ENCODE assay signal across 11 cellular contexts in genomic region chr1:12447301-12447700, GRCh38.
A peak's percentile ranks its signal among the peaks of the same experiment; 100 is the strongest.
DNase-seq lines count a peak whose midpoint lies in the region; ATAC-seq and TF ChIP-seq lines count a peak whose summit lies in the region.
"Had no signal": no experiment of that assay in that cellular context is flagged by ENCODE, and none has a peak within 500 bp of the region (broad histone marks: within the 10 kb centered on the region; RNA-seq: fewer than 3 reads in every experiment).

No MANE protein-coding gene starts in this region.

- H2BK5ac ChIP-seq in IMR-90 (ENCODE audit: low read depth, low read length, poor library complexity, severe bottlenecking) (peak overlapping the region; percentile 95), mesenchymal stem cell (ENCODE audit: low read depth, low read length, poor library complexity, severe bottlenecking) (no peak overlapping the region)

- H4K91ac ChIP-seq in IMR-90 (ENCODE audit: insufficient read depth, low read depth, low read length) (no peak overlapping the region), mesenchymal stem cell (ENCODE audit: low read length) (no peak overlapping the region)

- H2BK12ac ChIP-seq in mesenchymal stem cell (ENCODE audit: low read length in 2 of 2) = no peak overlapping the region

- no peak overlapping the region for H3K4ac ChIP-seq in IMR-90 (ENCODE audit: low read depth, low read length)
- no peak overlapping the region for H3K4ac ChIP-seq in mesenchymal stem cell (ENCODE audit: low read depth in 1 of 2, low read length in 2 of 2)

- TF ChIP-seq EP300 in tibial nerve (IDR thresholded peaks at IDR 0.05) = no peak

- H4K20me1 ChIP-seq in IMR-90 (ENCODE audit: insufficient read depth, low read length) (no peaks in the 10 kb centered on the region), mammary epithelial cell (ENCODE audit: insufficient read depth, low read length) (no peaks in the 10 kb centered on the region)

- BruUV-seq in IMR-90 (replicated peaks; lab: Mats Ljungman, UMichigan) = no TSS peak
- BruUV-seq in mammary epithelial cell (replicated peaks; lab: Mats Ljungman, UMichigan) = no TSS peak

- H4K8ac ChIP-seq in IMR-90 (ENCODE audit: low read depth in 2 of 2, low read length in 2 of 2) (peak overlapping the region in 1 of 2 experiments; percentile 49; a peak in 1 of 4 replicates), mesenchymal stem cell (ENCODE audit: low read length) (no peak overlapping the region)

- H2BK20ac ChIP-seq in IMR-90 (ENCODE audit: low read depth, low read length) = peak overlapping the region; percentile 86; the same call in 1 of the 2 replicates

- H2BK15ac ChIP-seq in IMR-90 (ENCODE audit: low read depth, low read length) = no peak overlapping the region
- no peak overlapping the region for H2BK15ac ChIP-seq in mesenchymal stem cell (ENCODE audit: low read depth, poor library complexity, severe bottlenecking)

- POLR2A ChIA-PET in IMR-90 (lab: Charles Lee; ENCODE audit: unreplicated experiment) = no interaction called here

- H3K18ac ChIP-seq in IMR-90 (ENCODE audit: low read depth, low read length) (peak overlapping the region; percentile 58), mesenchymal stem cell (ENCODE audit: low read depth in 1 of 2, low read length in 2 of 2) (no peak overlapping the region)

- H3K23ac ChIP-seq in IMR-90 (ENCODE audit: low read depth, low read length) (peak overlapping the region; percentile 80; the same call in 1 of the 2 replicates), mesenchymal stem cell (ENCODE audit: low read length in 2 of 2) (no peak overlapping the region)

- peak overlapping the region; percentile 81; the same call in 1 of the 2 replicates for H4K5ac ChIP-seq in IMR-90 (ENCODE audit: low read depth, low read length)

- intact Hi-C loops in IMR-90 (cut with micrococcal nuclease) (no loop called here), mammary epithelial cell (cut with micrococcal nuclease) (no loop called here), colonic mucosa (cut with DNase I) (no loop called here)

- in situ Hi-C loops in IMR-90 (cut with MboI; ENCODE audit: low sequenced_read_pairs) (no loop called here), mammary epithelial cell (cut with MboI; ENCODE audit: low sequenced_read_pairs in 2 of 2) (no loop called here)

- no peak overlapping the region for H3K14ac ChIP-seq in IMR-90 (replicated peaks; ENCODE audit: low read depth, low read length)
- no peak overlapping the region for H3K14ac ChIP-seq in mesenchymal stem cell (ENCODE audit: low read length in 2 of 2)

- H3K79me1 ChIP-seq in IMR-90 (ENCODE audit: low read depth in 1 of 2, low read length in 2 of 2) = peaks cover 5 to 20% of the 10 kb centered on the region in 2 experiments; a peak in 2 of 4 replicates
- no peaks in the 10 kb centered on the region for H3K79me1 ChIP-seq in mesenchymal stem cell (replicated peaks; ENCODE audit: low read length, poor library complexity, severe bottlenecking)

- H3K36me3 ChIP-seq in IMR-90 (ENCODE audit: control insufficient read depth, insufficient read depth, low read length) (peaks cover 2% of the 10 kb centered on the region; the same call in 1 of the 2 replicates), mammary epithelial cell (ENCODE audit: insufficient read depth, low read length) (peaks cover 2% of the 10 kb centered on the region), mesenchymal stem cell (ENCODE audit: control insufficient read depth in 1 of 2, insufficient read depth in 2 of 2, low read depth in 1 of 2, low read length in 2 of 2) (peaks cover 5 to 22% of the 10 kb centered on the region in 2 experiments), tibial nerve (no peaks in the 10 kb centered on the region), colonic mucosa (no peaks in the 10 kb centered on the region)

- no peak for TF ChIP-seq POLR2A in IMR-90 (IDR thresholded peaks at IDR 0.05; ENCODE audit: low read depth, low read length)
- no peak for TF ChIP-seq POLR2A in tibial nerve (IDR thresholded peaks at IDR 0.05)

- H3K56ac ChIP-seq in IMR-90 (ENCODE audit: extremely low read depth, insufficient read depth, low read length) = no peak overlapping the region; the same call in 1 of the 2 replicates

- WGBS in IMR-90 (ENCODE audit: extremely low coverage in 2 of 2, insufficient read length in 1 of 2), 2 experiments = no CpG with 5 or more reads among the region's 3 CpGs
- 29% methylated on average over 3 of the region's 3 CpGs for WGBS in mammary epithelial cell (ENCODE audit: low coverage, missing lambda C conversion rate)
- 94% methylated on average over 1 of the region's 3 CpGs for WGBS in mesenchymal stem cell
- WGBS in tibial nerve, 2 donors = 19 to 25% methylated on average over 3 of the region's 3 CpGs

- H3K4me1 ChIP-seq in IMR-90 (ENCODE audit: control insufficient read depth, insufficient read depth, low read length) = peaks cover 22% of the 10 kb centered on the region
- peaks cover 26% of the 10 kb centered on the region for H3K4me1 ChIP-seq in mammary epithelial cell (ENCODE audit: insufficient read depth, low read length)
- H3K4me1 ChIP-seq in mesenchymal stem cell (ENCODE audit: control insufficient read depth, insufficient read depth, low read depth, low read length) = peaks cover 1% of the 10 kb centered on the region
- H3K4me1 ChIP-seq in tibial nerve = peaks cover 7 to 77% (median 50%) of the 10 kb centered on the region in 4 donors
- peaks cover 4% of the 10 kb centered on the region for H3K4me1 ChIP-seq in colonic mucosa

- H2BK120ac ChIP-seq in IMR-90 (ENCODE audit: low read depth, low read length) = peak overlapping the region; percentile 85
- no peak overlapping the region for H2BK120ac ChIP-seq in mesenchymal stem cell (ENCODE audit: low read depth, low read length)

- H3K27me3 ChIP-seq in IMR-90 (ENCODE audit: control insufficient read depth, insufficient read depth, low read length) = no peaks in the 10 kb centered on the region
- H3K27me3 ChIP-seq in mammary epithelial cell (ENCODE audit: insufficient read depth, low read length) = no peaks in the 10 kb centered on the region
- no peaks in the 10 kb centered on the region for H3K27me3 ChIP-seq in mesenchymal stem cell (ENCODE audit: control insufficient read depth in 1 of 2, insufficient read depth in 1 of 2, low read length in 2 of 2)
- no peaks in the 10 kb centered on the region for H3K27me3 ChIP-seq in tibial nerve
- no peaks in the 10 kb centered on the region for H3K27me3 ChIP-seq in colonic mucosa

- dilution Hi-C loops in IMR-90 (cut with HindIII; ENCODE audit: low sequenced_read_pairs, unreplicated experiment) (no loop called here), mammary epithelial cell (cut with HindIII; ENCODE audit: low sequenced_read_pairs) (no loop called here)

- H2AK9ac ChIP-seq in IMR-90 (replicated peaks; ENCODE audit: low read depth, low read length, poor library complexity) = no peak overlapping the region

- H3K9me3 ChIP-seq in IMR-90 (ENCODE audit: control insufficient read depth, insufficient read depth, low read length) (no peaks in the 10 kb centered on the region), mammary epithelial cell (replicated peaks; ENCODE audit: insufficient read depth, low read length) (no peaks in the 10 kb centered on the region), mesenchymal stem cell (ENCODE audit: control insufficient read depth, low read length) (no peaks in the 10 kb centered on the region), tibial nerve (no peaks in the 10 kb centered on the region), colonic mucosa (no peaks in the 10 kb centered on the region)

- ATAC-seq in IMR-90 (ENCODE audit: low read depth) (peak; percentile 38), HG03108 (IDR thresholded peaks at IDR 0.05; ENCODE audit: unreplicated experiment) (no peak)
- ATAC-seq: left colon had no signal

- H3K9ac ChIP-seq in IMR-90 (ENCODE audit: low read depth, low read length) = no peak overlapping the region
- H3K9ac ChIP-seq in mammary epithelial cell (ENCODE audit: insufficient read depth, low read length) = no peak overlapping the region
- peak overlapping the region; percentile 86 for H3K9ac ChIP-seq in mesenchymal stem cell (ENCODE audit: low read length)
- H3K9ac ChIP-seq in colonic mucosa (ENCODE audit: low read depth in 2 of 2, low read length in 2 of 2) = no peak overlapping the region

- no peak overlapping the region for H2AFZ ChIP-seq in IMR-90 (replicated peaks; ENCODE audit: low read length, poor library complexity)
- H2AFZ ChIP-seq in mammary epithelial cell (ENCODE audit: low read depth, low read length) = no peak overlapping the region
- H2AFZ ChIP-seq in mesenchymal stem cell (ENCODE audit: low read depth, low read length) = no peak overlapping the region

- H2AK5ac ChIP-seq in IMR-90 (ENCODE audit: low read depth, low read length) = no peak overlapping the region
- no peak overlapping the region for H2AK5ac ChIP-seq in mesenchymal stem cell (ENCODE audit: low read length, severe bottlenecking)

- DNase-seq in IMR-90 (peak; percentile 79), mammary epithelial cell (no peak), mesenchymal stem cell (no peak), tibial nerve (ENCODE audit: low spot score in 2 of 2) (no peak), colonic mucosa (no peak), NK-92 (lab: John Stamatoyannopoulos, UW; ENCODE audit: unreplicated experiment) (no peak)
- DNase-seq: left colon, NCI-H1694, posterior cingulate gyrus had no signal

- no peak for TF ChIP-seq RAD21 in IMR-90 (IDR thresholded peaks at IDR 0.05; ENCODE audit: low read length)

- no peaks in the 10 kb centered on the region for H3K79me2 ChIP-seq in mammary epithelial cell (ENCODE audit: insufficient read depth, low read length)

- H3K4me2 ChIP-seq in IMR-90 (ENCODE audit: low read depth, low read length) (peak overlapping the region; percentile 39; the same call in 1 of the 2 replicates), mammary epithelial cell (ENCODE audit: insufficient read depth, low read depth, low read length) (peak overlapping the region; percentile 17), mesenchymal stem cell (ENCODE audit: low read length, poor library complexity, severe bottlenecking) (no peak overlapping the region)

- H3K9me1 ChIP-seq in IMR-90 (ENCODE audit: insufficient read depth, low read length) = peaks cover 14% of the 10 kb centered on the region

- CTCF ChIA-PET in IMR-90 (lab: Yijun Ruan, JAX) (interaction anchor here (0.6 kb wide), 1 partner anchor 168 kb away, joined by 3 read pairs; no protein-coding TSS in a partner anchor), mammary epithelial cell (lab: Charles Lee; ENCODE audit: low non-redundant PET) (no interaction called here)

- TF ChIP-seq CTCF in IMR-90 (conservative IDR thresholded peaks at IDR 0.05; ENCODE audit: low read depth, low read length) = no peak
- no peak for TF ChIP-seq CTCF in mammary epithelial cell (conservative IDR thresholded peaks at IDR 0.05 in 1 of 2, IDR thresholded peaks at IDR 0.05 in 1 of 2; ENCODE audit: extremely low read depth in 1 of 2, insufficient read depth in 1 of 2, low read depth in 1 of 2, low read length in 2 of 2)
- no peak for TF ChIP-seq CTCF in tibial nerve (IDR thresholded peaks at IDR 0.05)
- no peak for TF ChIP-seq CTCF in colonic mucosa (IDR thresholded peaks at IDR 0.05)

- H3K27ac ChIP-seq in IMR-90 (ENCODE audit: insufficient read depth, low read length) (peak overlapping the region; percentile 35; the same call in 1 of the 2 replicates), mammary epithelial cell (ENCODE audit: insufficient read depth, low read depth, low read length) (no peak overlapping the region), mesenchymal stem cell (ENCODE audit: low read length, poor library complexity, severe bottlenecking) (no peak overlapping the region), tibial nerve (peak overlapping the region; percentile 65 to 89 (median 79)), colonic mucosa (no peak overlapping the region)
- H3K27ac ChIP-seq: epithelial cell of prostate had no signal

- H3K4me3 ChIP-seq in IMR-90 (ENCODE audit: insufficient read depth, low read depth, low read length) (no peak overlapping the region), mammary epithelial cell (replicated peaks in 1 of 3; ENCODE audit: insufficient read depth in 1 of 3, low read depth in 2 of 3, low read length in 3 of 3) (no peak overlapping the region), mesenchymal stem cell (ENCODE audit: insufficient read depth in 1 of 2, low read depth in 1 of 2, low read length in 2 of 2) (peak overlapping the region in 1 of 2 experiments; percentile 21), tibial nerve (no peak overlapping the region), colonic mucosa (no peak overlapping the region)

Comparison
In these comparisons a context has a peak if more than half of its experiments do, and no peak if none do; other contexts are left out.
1. H3K27ac ChIP-seq: peak in IMR-90 (single experiment) and tibial nerve (4 of 4); none in mammary epithelial cell (single experiment), mesenchymal stem cell (single experiment) and colonic mucosa (single experiment).